ENCODE assay signal across 9 cellular contexts in genomic region chr19:55283548-55284393, GRCh38. TPM values are rescaled to one million over a fixed set of nuclear protein-coding genes. Genes with fewer than 3 reads are reported as not detected.
DNase-seq lines count a peak whose midpoint lies in the region; FAIRE-seq and TF ChIP-seq lines count a peak whose summit lies in the region.
"Had no signal": no experiment of that assay in that cellular context is flagged by ENCODE, and none has a peak within 500 bp of the region (broad histone marks: within the 10 kb centered on the region; RNA-seq: fewer than 3 reads in every experiment).

BRSK1 (plus strand) TSS chr19:55283997; CDS start chr19:55284443, 446 bp downstream.

- no peak within 1 kb of the TSS for H3K14ac ChIP-seq in mesenchymal stem cell (ENCODE audit: low read length in 2 of 2)

- H3K9ac ChIP-seq in MM.1S (ENCODE audit: low read length) = peak within 1 kb of the TSS; percentile 27; the same call in 1 of the 2 replicates
- H3K9ac ChIP-seq in mesenchymal stem cell (ENCODE audit: low read length) = peak within 1 kb of the TSS; percentile 51

- 56% methylated on average over 5 of the region's 47 CpGs for WGBS in mesenchymal stem cell
- WGBS in stomach, 5 donors = 7 to 13% (median 11%) methylated on average over 13 to 42 of the region's 47 CpGs

- FAIRE-seq in GM12891 (lab: Jason Lieb, UNC) = no peak
- FAIRE-seq: keratinocyte had no signal

- H3K27me3 ChIP-seq in MM.1S (replicated peaks; ENCODE audit: insufficient read depth, low read length) (no peaks in the 10 kb centered on the region), mesenchymal stem cell (ENCODE audit: control insufficient read depth in 1 of 2, insufficient read depth in 1 of 2, low read length in 2 of 2) (peaks cover 0 to 5% of the 10 kb centered on the region in 2 experiments), stomach (peaks cover 0 to 34% (median 10%) of the 10 kb centered on the region in 3 donors)

- H3K36me3 ChIP-seq in MM.1S (replicated peaks; ENCODE audit: insufficient read depth, low read length) (no peaks in the 10 kb centered on the region), mesenchymal stem cell (ENCODE audit: control insufficient read depth in 1 of 2, insufficient read depth in 2 of 2, low read depth in 1 of 2, low read length in 2 of 2) (peaks cover 0 to 17% of the 10 kb centered on the region in 2 experiments), stomach (peaks cover 0 to 15% (median 0%) of the 10 kb centered on the region in 4 donors)

- peak within 1 kb of the TSS; percentile 41 for H4K91ac ChIP-seq in mesenchymal stem cell (ENCODE audit: low read length)

- H4K8ac ChIP-seq in mesenchymal stem cell (ENCODE audit: low read length) = peak within 1 kb of the TSS; percentile 53

- H3K4ac ChIP-seq in mesenchymal stem cell (ENCODE audit: low read depth in 1 of 2, low read length in 2 of 2) = peak within 1 kb of the TSS in 1 of 2 experiments; percentile 26

- H3K4me2 ChIP-seq in MM.1S (ENCODE audit: low read depth, low read length) = peak within 1 kb of the TSS; percentile 51; the same call in 1 of the 2 replicates
- peak within 1 kb of the TSS; percentile 73 for H3K4me2 ChIP-seq in mesenchymal stem cell (ENCODE audit: low read length, poor library complexity, severe bottlenecking)

- no peak for TF ChIP-seq EP300 in stomach (IDR thresholded peaks at IDR 0.05)

- peaks cover 9% of the 10 kb centered on the region for H3F3A ChIP-seq in MM.1S (ENCODE audit: insufficient read depth, low read length)

- no peak within 1 kb of the TSS for H2AK5ac ChIP-seq in mesenchymal stem cell (ENCODE audit: low read length, severe bottlenecking)

- H3K9me2 ChIP-seq in MM.1S (replicated peaks; ENCODE audit: insufficient read depth, low read length) = no peaks in the 10 kb centered on the region

- H2BK15ac ChIP-seq in mesenchymal stem cell (ENCODE audit: low read depth, poor library complexity, severe bottlenecking) = no peak within 1 kb of the TSS

- peak within 1 kb of the TSS; percentile 93 for H2AFZ ChIP-seq in MM.1S (ENCODE audit: low read length)
- H2AFZ ChIP-seq in mesenchymal stem cell (ENCODE audit: low read depth, low read length) = peak within 1 kb of the TSS; percentile 8

- H3K27ac ChIP-seq in MM.1S (ENCODE audit: low read length) = no peak within 1 kb of the TSS
- peak within 1 kb of the TSS; percentile 72 for H3K27ac ChIP-seq in VCaP
- peak within 1 kb of the TSS; percentile 96 for H3K27ac ChIP-seq in cingulate gyrus (ENCODE audit: low read depth, low read length)
- H3K27ac ChIP-seq in mesenchymal stem cell (ENCODE audit: low read length, poor library complexity, severe bottlenecking) = no peak within 1 kb of the TSS
- peak within 1 kb of the TSS in 4 of 5 donors; percentile 69 to 89 (median 78) for H3K27ac ChIP-seq in stomach

- H3K18ac ChIP-seq in mesenchymal stem cell (ENCODE audit: low read depth in 1 of 2, low read length in 2 of 2) = peak within 1 kb of the TSS in 1 of 2 experiments; percentile 49

- H3K4me3 ChIP-seq in MM.1S (ENCODE audit: low read length) = peak within 1 kb of the TSS; percentile 40
- peak within 1 kb of the TSS; percentile 57 to 63 for H3K4me3 ChIP-seq in mesenchymal stem cell (ENCODE audit: insufficient read depth in 1 of 2, low read depth in 1 of 2, low read length in 2 of 2)
- peak within 1 kb of the TSS; percentile 42 to 59 (median 52) for H3K4me3 ChIP-seq in stomach

- TF ChIP-seq POLR2A in stomach (IDR thresholded peaks at IDR 0.05) = no peak
- no peak for TF ChIP-seq POLR2A in GM12891 (IDR thresholded peaks at IDR 0.05; ENCODE audit: low read depth, low read length)

- no peak within 1 kb of the TSS for H2BK12ac ChIP-seq in mesenchymal stem cell (ENCODE audit: low read length in 2 of 2)

- TF ChIP-seq CTCF in MM.1S (IDR thresholded peaks at IDR 0.05; ENCODE audit: low read length) (no peak), VCaP (conservative IDR thresholded peaks at IDR 0.05) (no peak), stomach (IDR thresholded peaks at IDR 0.05) (no peak)

- intact Hi-C loops in stomach (cut with DNase I; ENCODE audit: low total_unique reads) = loop anchor here (10.0 kb wide), 1 partner anchor 211 kb away; no protein-coding TSS in a partner anchor
- intact Hi-C loops in posterior vena cava (cut with DNase I) = no loop called here

- no peaks in the 10 kb centered on the region for H3K9me3 ChIP-seq in MM.1S (replicated peaks; ENCODE audit: insufficient read depth, low read length)
- no peaks in the 10 kb centered on the region for H3K9me3 ChIP-seq in mesenchymal stem cell (ENCODE audit: control insufficient read depth, low read length)
- no peaks in the 10 kb centered on the region for H3K9me3 ChIP-seq in stomach

- peaks cover 12% of the 10 kb centered on the region for H3K79me1 ChIP-seq in mesenchymal stem cell (replicated peaks; ENCODE audit: low read length, poor library complexity, severe bottlenecking)

- H2BK5ac ChIP-seq in mesenchymal stem cell (ENCODE audit: low read depth, low read length, poor library complexity, severe bottlenecking) = no peak within 1 kb of the TSS

- DNase-seq in AG20443 (ENCODE audit: low spot score) (peak; percentile 63), MM.1S (no peak), mesenchymal stem cell (peak; percentile 77), stomach (peak; percentile 35), GM12891 (ENCODE audit: insufficient read length, low spot score) (no peak), posterior vena cava (ENCODE audit: low spot score) (no peak)

- peak within 1 kb of the TSS; percentile 84 for H2BK120ac ChIP-seq in mesenchymal stem cell (ENCODE audit: low read depth, low read length)

- H4K20me1 ChIP-seq in MM.1S (ENCODE audit: insufficient read depth, low read length) = no peaks in the 10 kb centered on the region

- H3K4me1 ChIP-seq in MM.1S (ENCODE audit: low read length) (peaks cover 25% of the 10 kb centered on the region), mesenchymal stem cell (ENCODE audit: control insufficient read depth, insufficient read depth, low read depth, low read length) (peaks cover 26% of the 10 kb centered on the region), stomach (peaks cover 14 to 45% (median 30%) of the 10 kb centered on the region in 4 donors)

- H3K79me2 ChIP-seq in MM.1S (ENCODE audit: low read length) = peaks cover 11% of the 10 kb centered on the region

- no peak within 1 kb of the TSS for H3K23ac ChIP-seq in mesenchymal stem cell (ENCODE audit: low read length in 2 of 2)

TF ChIP-seq in GM12891, 5 proteins besides CTCF, POLR2A, EP300 and RAD21:
- TF ChIP-seq POU2F2 (IDR thresholded peaks at IDR 0.05; ENCODE audit: low read depth, low read length) = no peak

RNA-seq across cellular contexts. Expression of gene BRSK1, which starts in this region (rescaled TPM):
- polyA plus RNA-seq in mesenchymal stem cell (2013, experiment 1 of 2) = 7.4 TPM
- 6.1 TPM for polyA plus RNA-seq in mesenchymal stem cell (2013, experiment 2 of 2)
- 10 to 100 TPM in 2 of 5 donors, 1 to 10 TPM in 1, not detected in 2; 5.7 to 67.7 (median 45.1) TPM for total RNA-seq in stomach
- polyA plus RNA-seq in stomach = 1 to 10 TPM; 1.5 to 5.0 (median 2.4) TPM
- polyA plus RNA-seq in GM12891 (2012; ENCODE audit: low read depth, missing spikeins) = 1.4 TPM
- total RNA-seq in posterior vena cava = 1 to 10 TPM; 7.2 to 9.2 TPM

Comparison
In these comparisons a context has a peak if more than half of its experiments do, and no peak if none do; other contexts are left out.
1. DNase-seq: peak in AG20443 (single experiment), mesenchymal stem cell (single experiment) and stomach (single experiment); none in MM.1S (single experiment), GM12891 (single experiment) and posterior vena cava (single experiment).
2. H3K27ac ChIP-seq: peak in VCaP (single experiment), cingulate gyrus (single experiment) and stomach (4 of 5); none in MM.1S (single experiment) and mesenchymal stem cell (single experiment).
3. Peak in every context shown above with its lines, with median percentiles within 50 percentile points of each other: H3K4me3 ChIP-seq.